20 cellular contexts compared by ENCODE assay signal in the genomic region with DNA sequence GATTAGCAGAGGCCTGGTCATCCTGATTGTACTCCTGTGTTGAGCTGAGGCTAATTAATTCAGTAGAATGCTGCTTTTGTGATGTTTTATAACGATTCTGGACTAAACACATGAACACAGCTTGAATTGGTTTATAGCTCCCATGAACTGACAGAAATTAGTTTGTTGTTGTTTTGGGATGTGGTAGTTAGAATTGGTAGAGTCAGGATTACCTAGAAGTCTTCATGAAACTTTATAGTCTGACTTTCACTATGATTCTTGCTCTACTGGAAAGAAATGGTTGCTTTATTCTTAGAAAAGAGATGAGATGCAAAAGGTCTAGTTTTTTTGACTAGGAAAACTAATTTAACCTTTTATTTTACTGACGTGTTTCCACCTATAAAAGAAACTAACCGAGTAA. TPM values are rescaled to one million over a fixed set of nuclear protein-coding genes. Genes with fewer than 3 reads are reported as not detected.
DNase-seq lines count a peak whose midpoint lies in the region; ATAC-seq and TF ChIP-seq lines count a peak whose summit lies in the region.
"Had no signal": no experiment of that assay in that cellular context is flagged by ENCODE, and none has a peak within 500 bp of the region (broad histone marks: within the 10 kb centered on the region; RNA-seq: fewer than 3 reads in every experiment).

No MANE protein-coding gene starts in this region.

- H3K9me3 Mint-ChIP-seq in activated T-cell treated with anti-CD3 and anti-CD28 coated beads, Interleukin-2, amount 50 U/mL, for 72 hours, result no peaks in the 10 kb centered on the region
- H3K9me3 Mint-ChIP-seq in endodermal cell (no peaks in the 10 kb centered on the region), WTC11 (peaks cover 12% of the 10 kb centered on the region)
- H3K9me3 Mint-ChIP-seq: CD4-positive, alpha-beta T cell had no signal

- H3F3A ChIP-seq in PC-3 (ENCODE audit: low read length, unreplicated experiment), result no peaks in the 10 kb centered on the region

- no peak overlapping the region for H3K27ac ChIP-seq in endodermal cell (ENCODE audit: low read depth, low read length)
- no peak overlapping the region for H3K27ac ChIP-seq in PC-3 (ENCODE audit: low read length)
- H3K27ac ChIP-seq: GM23248, PC-9, SJCRH30 had no signal

- CTCF ChIA-PET in PC-3 (lab: Charles Lee), result no interaction called here
- CTCF ChIA-PET in WTC11 (lab: Charles Lee), result interaction anchor here (0.8 to 1.1 kb wide), 2 partner anchors 35 to 40 kb away, joined by 3 to 4 read pairs; no protein-coding TSS in a partner anchor

- no peak for DNase-seq in activated T-cell treated with anti-CD3 and anti-CD28 coated beads, Interleukin-2, amount 50 U/mL, for 72 hours
- no peak for DNase-seq in activated T-cell treated with anti-CD3 and anti-CD28 coated beads, Interleukin-2, amount 50 U/mL, for 48 hours
- no peak for DNase-seq in endodermal cell
- no peak for DNase-seq in PC-3
- DNase-seq in NCI-H2227 treated with DMSO at 0.1 percent for 48 hours (lab: John Stamatoyannopoulos, UW), result no peak
- no peak for DNase-seq in WTC11 (ENCODE audit: low spot score)
- DNase-seq: Calu3; CD4-positive, alpha-beta T cell; GM23248; HCEC 1CT; MV-4-11; NCI-H1436; NCI-H2029 treated with DMSO at 0.1 percent for 48 hours; NCI-H510A; NCI-H774; PC-9; SJCRH30 had no signal

- TF ChIP-seq CTCF in endodermal cell (conservative IDR thresholded peaks at IDR 0.05) (no peak), PC-3 (conservative IDR thresholded peaks at IDR 0.05; ENCODE audit: low read depth, low read length) (no peak), WTC11 (IDR thresholded peaks at IDR 0.05) (no peak)

- H3K36me3 Mint-ChIP-seq in activated T-cell treated with anti-CD3 and anti-CD28 coated beads, Interleukin-2, amount 50 U/mL, for 72 hours (ENCODE audit: insufficient read depth in 2 of 2), result no peaks in the 10 kb centered on the region
- H3K36me3 Mint-ChIP-seq in endodermal cell (ENCODE audit: low read depth) (no peaks in the 10 kb centered on the region), WTC11 (no peaks in the 10 kb centered on the region)

- H3K9ac ChIP-seq in endodermal cell (ENCODE audit: extremely low read depth, low read length, poor library complexity, severe bottlenecking) (peak overlapping the region; percentile 11), PC-3 (ENCODE audit: low read length) (no peak overlapping the region)
- H3K9ac ChIP-seq: GM23248 had no signal

- peaks cover 3% of the 10 kb centered on the region for H3K27me3 Mint-ChIP-seq in activated T-cell treated with anti-CD3 and anti-CD28 coated beads, Interleukin-2, amount 50 U/mL, for 72 hours (ENCODE audit: low read depth)
- H3K27me3 Mint-ChIP-seq in endodermal cell (ENCODE audit: insufficient read depth) (no peaks in the 10 kb centered on the region), WTC11 (ENCODE audit: low read depth) (peaks cover 9% of the 10 kb centered on the region)

- H3K27me3 ChIP-seq in endodermal cell (ENCODE audit: control insufficient read depth, insufficient read depth, low read length, poor library complexity, severe bottlenecking) (no peaks in the 10 kb centered on the region), PC-3 (ENCODE audit: low read length) (no peaks in the 10 kb centered on the region)
- H3K27me3 ChIP-seq: SJCRH30 had no signal

- H3K36me3 ChIP-seq in endodermal cell (ENCODE audit: control insufficient read depth, insufficient read depth, low read length) (no peaks in the 10 kb centered on the region), PC-3 (ENCODE audit: low read depth, low read length) (no peaks in the 10 kb centered on the region)
- H3K36me3 ChIP-seq: SJCRH30 had no signal

- H3K79me2 ChIP-seq in PC-3 (ENCODE audit: low read length), result no peaks in the 10 kb centered on the region

- intact Hi-C loops in PC-3 (cut with micrococcal nuclease), result no loop called here

- ATAC-seq in activated T-cell treated with anti-CD3 and anti-CD28 coated beads, Interleukin-2, amount 50 U/mL, for 72 hours (replicated peaks in 1 of 2), result peak; percentile 61 to 69
- ATAC-seq in GM21529 (IDR thresholded peaks at IDR 0.05; ENCODE audit: unreplicated experiment) (peak; percentile 34), PC-3 (no peak), WTC11 (no peak)
- ATAC-seq: K562 had no signal

- no peaks in the 10 kb centered on the region for H4K20me1 ChIP-seq in PC-3 (ENCODE audit: low read length)

- peak overlapping the region; percentile 36 for H3K27ac Mint-ChIP-seq in activated T-cell treated with anti-CD3 and anti-CD28 coated beads, Interleukin-2, amount 50 U/mL, for 72 hours
- no peak overlapping the region for H3K27ac Mint-ChIP-seq in endodermal cell
- H3K27ac Mint-ChIP-seq in WTC11, result no peak overlapping the region
- H3K27ac Mint-ChIP-seq: B cell; CD4-positive, alpha-beta T cell had no signal

- BruUV-seq in PC-3 (replicated peaks; lab: Mats Ljungman, UMichigan), result no TSS peak

- WGBS in endodermal cell (ENCODE audit: insufficient coverage in 1 of 2, insufficient read length in 1 of 2), 2 experiments, result 84 to 100% methylated on average over 1 of the region's 3 CpGs

- H3K4me3 ChIP-seq in endodermal cell (ENCODE audit: low read length) (no peak overlapping the region), PC-3 (ENCODE audit: low read length) (no peak overlapping the region)
- H3K4me3 ChIP-seq: GM23248, K562, PC-9, SJCRH30 had no signal

- no peaks in the 10 kb centered on the region for H3K9me2 ChIP-seq in PC-3 (replicated peaks; ENCODE audit: low read length)

- H2AFZ ChIP-seq in PC-3 (ENCODE audit: low read length), result no peak overlapping the region
- H2AFZ ChIP-seq: GM23248, PC-9 had no signal

- no peak overlapping the region for H3K4me2 ChIP-seq in PC-3 (ENCODE audit: low read length)
- H3K4me2 ChIP-seq: PC-9 had no signal

- H3K4me3 Mint-ChIP-seq in activated T-cell treated with anti-CD3 and anti-CD28 coated beads, Interleukin-2, amount 50 U/mL, for 72 hours, result peak overlapping the region in 1 of 2 donors; percentile 51
- H3K4me3 Mint-ChIP-seq in endodermal cell, result no peak overlapping the region
- H3K4me3 Mint-ChIP-seq in WTC11, result no peak overlapping the region
- H3K4me3 Mint-ChIP-seq: B cell; CD4-positive, alpha-beta T cell had no signal

- peaks cover 22% of the 10 kb centered on the region for H3K4me1 Mint-ChIP-seq in activated T-cell treated with anti-CD3 and anti-CD28 coated beads, Interleukin-2, amount 50 U/mL, for 72 hours (ENCODE audit: low read depth)
- H3K4me1 Mint-ChIP-seq in endodermal cell (peaks cover 15% of the 10 kb centered on the region), WTC11 (peaks cover 32% of the 10 kb centered on the region)
- H3K4me1 Mint-ChIP-seq: B cell had no signal

- H3K4me1 ChIP-seq in endodermal cell (ENCODE audit: control insufficient read depth, insufficient read depth, low read length), result no peaks in the 10 kb centered on the region
- H3K4me1 ChIP-seq in PC-3 (ENCODE audit: insufficient read depth, low read length), result peaks cover 8% of the 10 kb centered on the region
- H3K4me1 ChIP-seq: SJCRH30 had no signal

- H3K9me3 ChIP-seq in endodermal cell (ENCODE audit: control insufficient read depth, low read length) (no peaks in the 10 kb centered on the region), PC-3 (ENCODE audit: low read length) (no peaks in the 10 kb centered on the region)
- H3K9me3 ChIP-seq: SJCRH30 had no signal

- POLR2A ChIA-PET in PC-3 (lab: Charles Lee; ENCODE audit: unreplicated experiment) (no interaction called here), WTC11 (lab: Charles Lee) (no interaction called here)

TF ChIP-seq in WTC11, 78 proteins besides CTCF, POLR2A, EP300 and RAD21:
- TF ChIP-seq MXD4 (CRISPR knock-in tag; IDR thresholded peaks at IDR 0.05; ENCODE audit: borderline replicate concordance) (no peak), NFYB (CRISPR knock-in tag; conservative IDR thresholded peaks at IDR 0.05; ENCODE audit: low read depth) (no peak)

RNA-seq across cellular contexts. Expression of a gene that starts 23.4 kb away (rescaled TPM):
- total RNA-seq in activated T-cell treated with anti-CD3 and anti-CD28 coated beads, Interleukin-2, amount 50 U/mL, for 72 hours, result 10 to 100 TPM; 13.1 to 14.2 TPM
- total RNA-seq in endodermal cell (10 to 100 TPM; 18.5 to 18.8 TPM), PC-3 (2014; rRNA removed) (21.7 and 28.0 TPM in 2 replicates), WTC11 (2021) (22.3 to 27.8 TPM (median 25.5 TPM) in 3 replicates)
- polyA plus RNA-seq in endodermal cell (2013, experiment 1 of 2), result 24.8 TPM
- 22.6 TPM for polyA plus RNA-seq in endodermal cell (2013, experiment 2 of 2)

Comparison
In these comparisons a context has a peak if more than half of its experiments do, and no peak if none do; other contexts are left out.
1. ATAC-seq: peak in activated T-cell treated with anti-CD3 and anti-CD28 coated beads, Interleukin-2, amount 50 U/mL, for 72 hours (2 of 2) and GM21529 (single experiment); none in PC-3 (single experiment) and WTC11 (single experiment).